ENCODE assay signal across 26 cellular contexts in the genomic region with DNA sequence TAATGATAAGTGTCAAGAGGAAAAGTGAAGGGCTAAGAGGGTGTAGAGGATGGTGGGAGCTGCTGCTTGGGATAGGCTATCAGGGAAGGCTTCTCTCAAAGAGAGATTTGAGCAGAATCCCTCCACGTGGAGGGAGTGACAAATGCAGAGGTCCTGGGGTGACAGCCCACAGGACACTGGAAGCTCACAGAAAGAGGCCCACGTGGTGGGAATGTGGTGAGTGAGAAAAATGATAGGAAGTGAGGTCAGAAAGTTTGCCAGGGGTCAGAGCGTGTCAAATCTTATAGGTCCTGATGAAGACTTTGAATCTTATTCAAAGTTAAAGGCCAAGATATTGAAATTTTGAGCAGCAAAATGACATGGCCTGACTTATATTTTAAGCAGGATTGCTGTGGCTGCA.
"Had no signal": no experiment of that assay in that cellular context is flagged by ENCODE, and none has a peak within 500 bp of the region (broad histone marks: within the 10 kb centered on the region; RNA-seq: fewer than 3 reads in every experiment).

No MANE protein-coding gene starts in this region.

- H3K4me1 ChIP-seq: colonic mucosa, gastrocnemius medialis, left lung, lower lobe of right lung had no signal

- H3K4me3 Mint-ChIP-seq: dendritic cell treated with granulocyte-macrophage colony-stimulating factor and Interleukin-4, amounts not matched to agents 40 ng/mL and 50 ng/mL, for 4 days; effector memory CD8-positive, alpha-beta T cell; endodermal cell; mesothelial cell of epicardium had no signal

- H3K9me3 Mint-ChIP-seq: dendritic cell treated with granulocyte-macrophage colony-stimulating factor and Interleukin-4, amounts not matched to agents 40 ng/mL and 50 ng/mL, for 4 days; effector memory CD8-positive, alpha-beta T cell; endodermal cell; mesothelial cell of epicardium had no signal

- ATAC-seq: effector memory CD8-positive, alpha-beta T cell; esophagus mucosa; mucosa of descending colon had no signal

- H3K4me3 ChIP-seq: colonic mucosa, esophagus squamous epithelium, gastrocnemius medialis, heart right ventricle, left lung, lower lobe of right lung, mucosa of descending colon had no signal

- FAIRE-seq: endometrium, islet of Langerhans, keratinocyte had no signal

- H3K36me3 ChIP-seq: colonic mucosa, esophagus squamous epithelium, gastrocnemius medialis, heart right ventricle, left lung, lower lobe of right lung had no signal

- H3K27ac ChIP-seq: colonic mucosa, epithelial cell of prostate, esophagus squamous epithelium, gastrocnemius medialis, heart right ventricle, left lung, lower lobe of right lung had no signal

- H3K9me3 ChIP-seq: colonic mucosa, esophagus squamous epithelium, gastrocnemius medialis, heart right ventricle, left lung, lower lobe of right lung, mucosa of descending colon had no signal

- H3K36me3 Mint-ChIP-seq: mesothelial cell of epicardium had no signal

- H3K27ac Mint-ChIP-seq: dendritic cell treated with granulocyte-macrophage colony-stimulating factor and Interleukin-4, amounts not matched to agents 40 ng/mL and 50 ng/mL, for 4 days; effector memory CD8-positive, alpha-beta T cell; endodermal cell; mesothelial cell of epicardium had no signal

- H3K27me3 ChIP-seq: colonic mucosa had no signal

- DNase-seq: colonic mucosa; cortex of kidney; effector CD8-positive, alpha-beta T cell; effector memory CD8-positive, alpha-beta T cell; erythroblast; esophagus squamous epithelium; foreskin fibroblast; foreskin melanocyte; gastrocnemius medialis; glutamatergic neuron; head of caudate nucleus; heart right ventricle; hippocampal formation; left cardiac atrium; left lung; left ventricle myocardium superior; lower lobe of right lung; mucosa of descending colon had no signal
